1 cellular context compared by ENCODE assay signal in the genomic region with DNA sequence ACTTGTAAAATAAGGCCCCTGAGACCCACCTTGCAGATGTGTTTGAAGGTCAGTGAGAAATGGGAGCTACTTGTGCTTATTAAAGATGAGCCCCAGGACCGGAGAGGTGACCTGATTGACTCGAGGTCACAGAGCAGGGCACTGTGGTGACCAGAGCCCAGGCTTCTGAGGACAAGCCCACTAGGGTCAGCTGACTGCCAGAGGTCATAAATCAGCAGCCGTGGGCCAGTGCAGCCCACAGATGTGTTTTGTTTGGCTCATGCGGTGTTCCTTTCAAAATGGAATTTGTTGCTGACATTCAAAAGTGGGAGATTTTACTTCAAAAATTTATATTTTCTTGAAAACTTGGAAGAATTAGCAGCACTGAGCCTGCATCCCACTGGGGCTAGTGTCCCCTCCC.
TF ChIP-seq lines count a peak whose summit lies in the region.

No MANE protein-coding gene starts in this region.

TF ChIP-seq in GM23338, 12 proteins besides CTCF, POLR2A, EP300 and RAD21 (continued from another document):
- TF ChIP-seq, protein P1, sequence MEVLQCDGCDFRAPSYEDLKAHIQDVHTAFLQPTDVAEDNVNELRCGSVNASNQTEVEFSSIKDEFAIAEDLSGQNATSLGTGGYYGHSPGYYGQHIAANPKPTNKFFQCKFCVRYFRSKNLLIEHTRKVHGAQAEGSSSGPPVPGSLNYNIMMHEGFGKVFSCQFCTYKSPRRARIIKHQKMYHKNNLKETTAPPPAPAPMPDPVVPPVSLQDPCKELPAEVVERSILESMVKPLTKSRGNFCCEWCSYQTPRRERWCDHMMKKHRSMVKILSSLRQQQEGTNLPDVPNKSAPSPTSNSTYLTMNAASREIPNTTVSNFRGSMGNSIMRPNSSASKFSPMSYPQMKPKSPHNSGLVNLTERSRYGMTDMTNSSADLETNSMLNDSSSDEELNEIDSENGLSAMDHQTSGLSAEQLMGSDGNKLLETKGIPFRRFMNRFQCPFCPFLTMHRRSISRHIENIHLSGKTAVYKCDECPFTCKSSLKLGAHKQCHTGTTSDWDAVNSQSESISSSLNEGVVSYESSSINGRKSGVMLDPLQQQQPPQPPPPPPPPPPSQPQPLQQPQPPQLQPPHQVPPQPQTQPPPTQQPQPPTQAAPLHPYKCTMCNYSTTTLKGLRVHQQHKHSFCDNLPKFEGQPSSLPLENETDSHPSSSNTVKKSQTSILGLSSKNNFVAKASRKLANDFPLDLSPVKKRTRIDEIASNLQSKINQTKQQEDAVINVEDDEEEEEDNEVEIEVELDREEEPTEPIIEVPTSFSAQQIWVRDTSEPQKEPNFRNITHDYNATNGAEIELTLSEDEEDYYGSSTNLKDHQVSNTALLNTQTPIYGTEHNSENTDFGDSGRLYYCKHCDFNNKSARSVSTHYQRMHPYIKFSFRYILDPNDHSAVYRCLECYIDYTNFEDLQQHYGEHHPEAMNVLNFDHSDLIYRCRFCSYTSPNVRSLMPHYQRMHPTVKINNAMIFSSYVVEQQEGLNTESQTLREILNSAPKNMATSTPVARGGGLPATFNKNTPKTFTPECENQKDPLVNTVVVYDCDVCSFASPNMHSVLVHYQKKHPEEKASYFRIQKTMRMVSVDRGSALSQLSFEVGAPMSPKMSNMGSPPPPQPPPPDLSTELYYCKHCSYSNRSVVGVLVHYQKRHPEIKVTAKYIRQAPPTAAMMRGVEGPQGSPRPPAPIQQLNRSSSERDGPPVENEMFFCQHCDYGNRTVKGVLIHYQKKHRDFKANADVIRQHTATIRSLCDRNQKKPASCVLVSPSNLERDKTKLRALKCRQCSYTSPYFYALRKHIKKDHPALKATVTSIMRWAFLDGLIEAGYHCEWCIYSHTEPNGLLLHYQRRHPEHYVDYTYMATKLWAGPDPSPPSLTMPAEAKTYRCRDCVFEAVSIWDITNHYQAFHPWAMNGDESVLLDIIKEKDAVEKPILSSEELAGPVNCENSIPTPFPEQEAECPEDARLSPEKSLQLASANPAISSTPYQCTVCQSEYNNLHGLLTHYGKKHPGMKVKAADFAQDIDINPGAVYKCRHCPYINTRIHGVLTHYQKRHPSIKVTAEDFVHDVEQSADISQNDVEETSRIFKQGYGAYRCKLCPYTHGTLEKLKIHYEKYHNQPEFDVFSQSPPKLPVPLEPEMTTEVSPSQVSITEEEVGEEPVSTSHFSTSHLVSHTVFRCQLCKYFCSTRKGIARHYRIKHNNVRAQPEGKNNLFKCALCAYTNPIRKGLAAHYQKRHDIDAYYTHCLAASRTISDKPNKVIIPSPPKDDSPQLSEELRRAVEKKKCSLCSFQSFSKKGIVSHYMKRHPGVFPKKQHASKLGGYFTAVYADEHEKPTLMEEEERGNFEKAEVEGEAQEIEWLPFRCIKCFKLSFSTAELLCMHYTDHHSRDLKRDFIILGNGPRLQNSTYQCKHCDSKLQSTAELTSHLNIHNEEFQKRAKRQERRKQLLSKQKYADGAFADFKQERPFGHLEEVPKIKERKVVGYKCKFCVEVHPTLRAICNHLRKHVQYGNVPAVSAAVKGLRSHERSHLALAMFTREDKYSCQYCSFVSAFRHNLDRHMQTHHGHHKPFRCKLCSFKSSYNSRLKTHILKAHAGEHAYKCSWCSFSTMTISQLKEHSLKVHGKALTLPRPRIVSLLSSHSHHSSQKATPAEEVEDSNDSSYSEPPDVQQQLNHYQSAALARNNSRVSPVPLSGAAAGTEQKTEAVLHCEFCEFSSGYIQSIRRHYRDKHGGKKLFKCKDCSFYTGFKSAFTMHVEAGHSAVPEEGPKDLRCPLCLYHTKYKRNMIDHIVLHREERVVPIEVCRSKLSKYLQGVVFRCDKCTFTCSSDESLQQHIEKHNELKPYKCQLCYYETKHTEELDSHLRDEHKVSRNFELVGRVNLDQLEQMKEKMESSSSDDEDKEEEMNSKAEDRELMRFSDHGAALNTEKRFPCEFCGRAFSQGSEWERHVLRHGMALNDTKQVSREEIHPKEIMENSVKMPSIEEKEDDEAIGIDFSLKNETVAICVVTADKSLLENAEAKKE (CRISPR knock-in tag; IDR thresholded peaks at IDR 0.05), result no peak
- TF ChIP-seq, protein P2, sequence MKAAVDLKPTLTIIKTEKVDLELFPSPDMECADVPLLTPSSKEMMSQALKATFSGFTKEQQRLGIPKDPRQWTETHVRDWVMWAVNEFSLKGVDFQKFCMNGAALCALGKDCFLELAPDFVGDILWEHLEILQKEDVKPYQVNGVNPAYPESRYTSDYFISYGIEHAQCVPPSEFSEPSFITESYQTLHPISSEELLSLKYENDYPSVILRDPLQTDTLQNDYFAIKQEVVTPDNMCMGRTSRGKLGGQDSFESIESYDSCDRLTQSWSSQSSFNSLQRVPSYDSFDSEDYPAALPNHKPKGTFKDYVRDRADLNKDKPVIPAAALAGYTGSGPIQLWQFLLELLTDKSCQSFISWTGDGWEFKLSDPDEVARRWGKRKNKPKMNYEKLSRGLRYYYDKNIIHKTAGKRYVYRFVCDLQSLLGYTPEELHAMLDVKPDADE (IDR thresholded peaks at IDR 0.05), result no peak
